30 cellular contexts compared by ENCODE assay signal in the genomic region with DNA sequence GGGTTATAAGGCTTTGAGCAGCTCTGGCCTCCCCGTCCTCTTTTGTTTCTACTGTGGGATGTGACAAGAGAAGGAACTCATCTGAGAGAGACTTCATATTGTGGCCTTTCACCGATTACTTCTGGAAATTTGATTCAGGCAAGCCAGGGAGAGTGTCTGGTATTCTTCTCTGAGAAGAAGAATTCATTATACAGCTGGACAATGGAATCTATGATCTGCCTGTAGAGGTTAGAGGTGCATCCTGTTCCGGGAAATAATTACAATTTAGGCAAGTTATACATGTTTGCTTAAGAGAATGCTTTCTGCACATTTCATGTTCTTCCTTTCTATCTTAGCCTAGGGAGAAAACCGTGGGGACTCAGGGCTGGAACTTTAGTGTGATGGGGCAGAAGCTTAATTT. TPM values are rescaled to one million over a fixed set of nuclear protein-coding genes. Genes with fewer than 3 reads are reported as not detected.
DNase-seq lines count a peak whose midpoint lies in the region; ATAC-seq and TF ChIP-seq lines count a peak whose summit lies in the region.
"Had no signal": no experiment of that assay in that cellular context is flagged by ENCODE, and none has a peak within 500 bp of the region (broad histone marks: within the 10 kb centered on the region; RNA-seq: fewer than 3 reads in every experiment).

No MANE protein-coding gene starts in this region.

- H3K4me1 ChIP-seq in mammary epithelial cell (ENCODE audit: insufficient read depth, low read length) (no peaks in the 10 kb centered on the region), PC-3 (ENCODE audit: insufficient read depth, low read length) (0 out of 2 replicates have a peak, but pooled peaks cover 2% of the 10 kb centered on the region)
- H3K4me1 ChIP-seq: Caco-2, HAP-1 had no signal

- H3K4me3 Mint-ChIP-seq in nephron (no peak overlapping the region), osteocyte (ENCODE audit: unreplicated experiment) (no peak overlapping the region)
- H3K4me3 Mint-ChIP-seq: CD8-positive, alpha-beta T cell; HFFc6 had no signal

- H3F3A ChIP-seq in PC-3 (ENCODE audit: low read length, unreplicated experiment), result no peaks in the 10 kb centered on the region

- dilution Hi-C loops in mammary epithelial cell (cut with HindIII; ENCODE audit: low sequenced_read_pairs), result no loop called here

- no peaks in the 10 kb centered on the region for H3K9me2 ChIP-seq in PC-3 (replicated peaks; ENCODE audit: low read length)

- H4K20me1 ChIP-seq in mammary epithelial cell (ENCODE audit: insufficient read depth, low read length), result no peaks in the 10 kb centered on the region
- no peaks in the 10 kb centered on the region for H4K20me1 ChIP-seq in PC-3 (ENCODE audit: low read length)

- ATAC-seq in PC-3, result no peak
- ATAC-seq: CD8-positive, alpha-beta T cell; GM12878; Panc1 had no signal

- H3K9ac ChIP-seq in mammary epithelial cell (ENCODE audit: insufficient read depth, low read length) (no peak overlapping the region), PC-3 (ENCODE audit: low read length) (no peak overlapping the region)

- H3K27ac ChIP-seq in mammary epithelial cell (ENCODE audit: insufficient read depth, low read depth, low read length) (no peak overlapping the region), PC-3 (ENCODE audit: low read length) (no peak overlapping the region)
- H3K27ac ChIP-seq: HL-60 had no signal

- H3K79me2 ChIP-seq in mammary epithelial cell (ENCODE audit: insufficient read depth, low read length) (no peaks in the 10 kb centered on the region), PC-3 (ENCODE audit: low read length) (no peaks in the 10 kb centered on the region)

- H3K4me1 Mint-ChIP-seq in nephron (peaks cover 9% of the 10 kb centered on the region), osteocyte (ENCODE audit: unreplicated experiment) (peaks cover 11% of the 10 kb centered on the region)

- H3K27me3 ChIP-seq in mammary epithelial cell (ENCODE audit: insufficient read depth, low read length) (peaks cover 11% of the 10 kb centered on the region), PC-3 (ENCODE audit: low read length) (no peaks in the 10 kb centered on the region)

- in situ Hi-C loops in mammary epithelial cell (cut with MboI; ENCODE audit: low sequenced_read_pairs in 2 of 2), result no loop called here

- peak; percentile 68 for DNase-seq in choroid plexus epithelial cell (ENCODE audit: low read depth)
- peak; percentile 31 for DNase-seq in left kidney (ENCODE audit: low read depth, low spot score)
- no peak for DNase-seq in osteocyte (ENCODE audit: extremely low spot score, unreplicated experiment)
- DNase-seq in NCI-H1092 treated with DMSO at 0.1 percent for 48 hours (lab: John Stamatoyannopoulos, UW), result no peak
- DNase-seq in mammary epithelial cell, result no peak
- DNase-seq in PC-3, result no peak
- DNase-seq: C1 segment of cervical spinal cord; Caco-2; DMS 273 treated with DMSO at 0.1 percent for 48 hours; DMS79; EL; GDM1; GOT3; HFFc6; Karpas-422; NCI-H1105 treated with DMSO at 0.1 percent for 48 hours; NCI-H146; NCI-H1930; NCI-H2107; NCI-H524; NCI-H774; NK-92 treated with Interleukin-12 subunit alpha and Interleukin-12 subunit beta, amount 100 ng/mL, for 24 hours; SHP77 treated with DMSO at 0.1 percent for 48 hours had no signal

- H3K27ac Mint-ChIP-seq in nephron (peak overlapping the region; percentile 75 to 89 (median 86)), osteocyte (ENCODE audit: unreplicated experiment) (peak overlapping the region; percentile 67)
- H3K27ac Mint-ChIP-seq: CD8-positive, alpha-beta T cell; HFFc6 had no signal

- POLR2A ChIA-PET in PC-3 (lab: Charles Lee; ENCODE audit: unreplicated experiment), result no interaction called here

- WGBS in mammary epithelial cell (ENCODE audit: low coverage, missing lambda C conversion rate), result 54% methylated on average over 4 of the region's 4 CpGs

- H3K9me3 Mint-ChIP-seq in nephron (no peaks in the 10 kb centered on the region), osteocyte (ENCODE audit: unreplicated experiment) (no peaks in the 10 kb centered on the region)
- H3K9me3 Mint-ChIP-seq: CD8-positive, alpha-beta T cell; HFFc6 had no signal

- H3K36me3 ChIP-seq in mammary epithelial cell (ENCODE audit: insufficient read depth, low read length), result no peaks in the 10 kb centered on the region
- H3K36me3 ChIP-seq in PC-3 (ENCODE audit: low read depth, low read length), result no peaks in the 10 kb centered on the region
- H3K36me3 ChIP-seq: HAP-1 had no signal

- H3K9me3 ChIP-seq in mammary epithelial cell (replicated peaks; ENCODE audit: insufficient read depth, low read length) (no peaks in the 10 kb centered on the region), PC-3 (ENCODE audit: low read length) (no peaks in the 10 kb centered on the region)
- H3K9me3 ChIP-seq: Caco-2, HAP-1 had no signal

- H3K4me3 ChIP-seq in choroid plexus epithelial cell (ENCODE audit: low read depth, low read length) (no peak overlapping the region), mammary epithelial cell (replicated peaks in 1 of 3; ENCODE audit: insufficient read depth in 1 of 3, low read depth in 2 of 3, low read length in 3 of 3) (no peak overlapping the region), PC-3 (ENCODE audit: low read length) (no peak overlapping the region)
- H3K4me3 ChIP-seq: GM12878, HAP-1 had no signal

- BruUV-seq in mammary epithelial cell (replicated peaks; lab: Mats Ljungman, UMichigan) (no TSS peak), PC-3 (replicated peaks; lab: Mats Ljungman, UMichigan) (no TSS peak)

- CTCF ChIA-PET in mammary epithelial cell (lab: Charles Lee; ENCODE audit: low non-redundant PET) (no interaction called here), PC-3 (lab: Charles Lee) (no interaction called here)

- H2AFZ ChIP-seq in mammary epithelial cell (ENCODE audit: low read depth, low read length) (no peak overlapping the region), PC-3 (ENCODE audit: low read length) (no peak overlapping the region)

- no peaks in the 10 kb centered on the region for H3K36me3 Mint-ChIP-seq in nephron (ENCODE audit: low read depth)
- no peaks in the 10 kb centered on the region for H3K36me3 Mint-ChIP-seq in osteocyte (ENCODE audit: unreplicated experiment)
- H3K36me3 Mint-ChIP-seq: CD8-positive, alpha-beta T cell had no signal

- TF ChIP-seq CTCF in choroid plexus epithelial cell (conservative IDR thresholded peaks at IDR 0.05; ENCODE audit: low read depth, low read length) (no peak), nephron (IDR thresholded peaks at IDR 0.05; ENCODE audit: unreplicated experiment in 3 of 3) (no peak), osteocyte (IDR thresholded peaks at IDR 0.05) (no peak), mammary epithelial cell (conservative IDR thresholded peaks at IDR 0.05 in 1 of 2, IDR thresholded peaks at IDR 0.05 in 1 of 2; ENCODE audit: extremely low read depth in 1 of 2, insufficient read depth in 1 of 2, low read depth in 1 of 2, low read length in 2 of 2) (no peak), PC-3 (conservative IDR thresholded peaks at IDR 0.05; ENCODE audit: low read depth, low read length) (no peak)

- H3K4me2 ChIP-seq in mammary epithelial cell (ENCODE audit: insufficient read depth, low read depth, low read length) (no peak overlapping the region), PC-3 (ENCODE audit: low read length) (no peak overlapping the region)

- intact Hi-C loops in mammary epithelial cell (cut with micrococcal nuclease) (no loop called here), PC-3 (cut with micrococcal nuclease) (no loop called here)

- H3K27me3 Mint-ChIP-seq in nephron (ENCODE audit: low read depth) (peaks cover 14% of the 10 kb centered on the region), osteocyte (ENCODE audit: unreplicated experiment) (peaks cover 58% of the 10 kb centered on the region)

RNA-seq across cellular contexts. Expression of a gene that starts 12.8 kb away (rescaled TPM):
- total RNA-seq in osteocyte (2,650 and 2,859 TPM in 2 replicates), mammary epithelial cell (1,000 to 10,000 TPM in 1 of 2 donors, under 1 TPM in 1; under 0.01 to 1,042 TPM), PC-3 (2014; rRNA removed) (under 0.01 TPM in 2 replicates)
- not detected for polyA plus RNA-seq in mammary epithelial cell
- polyA minus RNA-seq in mammary epithelial cell, result under 0.01 TPM
- total RNA-seq: M059J had no signal

RNA-seq across cellular contexts. Expression of a gene that starts 38.7 kb away (rescaled TPM):
- total RNA-seq in osteocyte (31.4 and 34.5 TPM in 2 replicates), mammary epithelial cell (10 to 100 TPM in 1 of 2 donors, 1 to 10 TPM in 1; 7.2 to 16.4 TPM), PC-3 (2014; rRNA removed) (24.6 and 51.6 TPM in 2 replicates)
- 4.6 TPM for polyA plus RNA-seq in mammary epithelial cell
- polyA minus RNA-seq in mammary epithelial cell, result 0.83 TPM

Comparison
In these comparisons a context has a peak if more than half of its experiments do, and no peak if none do; other contexts are left out.
1. DNase-seq: peak in choroid plexus epithelial cell (single experiment) and left kidney (single experiment); none in osteocyte (single experiment), NCI-H1092 treated with DMSO at 0.1 percent for 48 hours (single experiment), mammary epithelial cell (single experiment) and PC-3 (single experiment).